9 cellular contexts compared by ENCODE assay signal in the genomic region with DNA sequence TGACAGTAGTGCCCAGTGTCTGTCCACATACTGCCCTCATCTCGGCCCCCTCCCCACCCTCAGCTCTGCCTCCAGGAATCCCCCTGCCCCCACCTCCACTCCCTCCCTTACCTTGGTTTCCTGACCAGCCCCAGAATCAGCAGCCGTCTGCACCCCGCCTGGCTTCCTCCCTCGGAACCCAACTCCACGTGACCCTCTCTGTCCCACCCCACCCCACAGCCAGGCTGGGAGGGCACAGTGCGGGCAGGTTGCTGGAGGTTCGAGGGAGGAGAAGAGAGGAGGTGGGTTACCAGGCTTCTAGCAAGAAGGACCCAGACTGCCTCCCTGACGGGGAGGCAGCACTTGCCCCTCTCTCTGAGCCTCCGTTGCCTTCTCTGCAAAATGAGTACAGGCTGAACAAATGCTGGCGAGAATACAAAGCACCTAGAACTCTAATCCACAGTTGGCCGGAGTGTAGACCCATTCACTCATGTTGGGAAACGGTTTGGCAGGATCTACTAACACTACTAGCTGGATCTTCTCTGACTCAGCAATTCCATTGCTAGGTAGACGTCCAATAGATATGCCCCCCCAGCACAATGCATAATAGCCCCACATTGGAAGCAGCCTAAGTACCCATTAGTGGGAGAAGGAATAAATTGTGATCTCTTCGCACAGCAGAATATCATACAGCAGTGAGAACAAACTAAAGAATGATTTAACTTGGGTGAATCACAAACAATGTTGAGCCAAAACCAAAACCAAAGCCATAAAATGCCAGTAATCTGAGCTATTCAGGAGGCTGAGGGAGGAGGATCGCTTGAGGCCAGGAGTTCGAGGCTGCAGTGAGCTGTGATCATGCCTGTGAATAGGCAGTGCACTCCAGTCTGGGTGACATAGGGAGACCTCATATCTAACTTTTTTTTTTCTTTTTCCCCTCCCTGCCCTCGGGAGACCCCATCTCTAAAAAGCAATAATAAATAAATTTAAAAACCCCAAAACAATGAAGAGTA. TPM values are rescaled to one million over a fixed set of nuclear protein-coding genes. Genes with fewer than 3 reads are reported as not detected.
DNase-seq lines count a peak whose midpoint lies in the region; ATAC-seq and TF ChIP-seq lines count a peak whose summit lies in the region.
"Had no signal": no experiment of that assay in that cellular context is flagged by ENCODE, and none has a peak within 500 bp of the region (broad histone marks: within the 10 kb centered on the region; RNA-seq: fewer than 3 reads in every experiment).

A gene (minus strand): TSS at position 151 of the 992 bp plus-strand sequence. CDS start 186 bp downstream, outside the sequence.

- no peaks in the 10 kb centered on the region for H3K9me3 Mint-ChIP-seq in activated CD4-positive, alpha-beta T cell treated with anti-CD3 and anti-CD28 coated beads, Interleukin-2, amount 10 ng/mL, durations not matched to agents 24 days and 14 days
- H3K9me3 Mint-ChIP-seq in endodermal cell: peaks cover 3% of the 10 kb centered on the region

- peaks cover 63% of the 10 kb centered on the region for H3K4me1 Mint-ChIP-seq in activated CD4-positive, alpha-beta T cell treated with anti-CD3 and anti-CD28 coated beads, Interleukin-2, amount 10 ng/mL, durations not matched to agents 24 days and 14 days
- H3K4me1 Mint-ChIP-seq in endodermal cell: no peaks in the 10 kb centered on the region

- DNase-seq in activated CD4-positive, alpha-beta T cell treated with anti-CD3 and anti-CD28 coated beads, Interleukin-2, amount 10 ng/mL, durations not matched to agents 24 days and 14 days: peak; percentile 90
- DNase-seq in endodermal cell (peak; percentile 59), cortex of kidney (lab: John Stamatoyannopoulos, UW) (no peak)
- peak; percentile 37 to 57 for DNase-seq in stimulated activated CD4-positive, alpha-beta T cell treated with anti-CD3 and anti-CD28 coated beads, Interleukin-15, amount 100 ng/mL, for 48 hours (ENCODE audit: low read depth in 2 of 2)

- ATAC-seq in HG03066 (IDR thresholded peaks at IDR 0.05; ENCODE audit: low read depth, unreplicated experiment) (peak; percentile 53), GM21717 (IDR thresholded peaks at IDR 0.05; ENCODE audit: unreplicated experiment) (no peak), GM19467 (IDR thresholded peaks at IDR 0.05; ENCODE audit: unreplicated experiment) (no peak)

- H3K4me1 ChIP-seq in endodermal cell (ENCODE audit: control insufficient read depth, insufficient read depth, low read length): no peaks in the 10 kb centered on the region

- H3K27me3 ChIP-seq in endodermal cell (ENCODE audit: control insufficient read depth, insufficient read depth, low read length, poor library complexity, severe bottlenecking): peaks cover 35% of the 10 kb centered on the region

- WGBS in endodermal cell (ENCODE audit: insufficient coverage in 1 of 2, insufficient read length in 1 of 2), 2 experiments: 72 to 81% methylated on average over 7 to 16 of the region's 17 CpGs

- H3K9me3 ChIP-seq in endodermal cell (ENCODE audit: control insufficient read depth, low read length): no peaks in the 10 kb centered on the region

- H3K9ac ChIP-seq in endodermal cell (ENCODE audit: extremely low read depth, low read length, poor library complexity, severe bottlenecking): no peak within 1 kb of the TSS

- H3K4me3 ChIP-seq in endodermal cell (ENCODE audit: low read length): no peak within 1 kb of the TSS
- H3K4me3 ChIP-seq: cardiac muscle cell had no signal

- peak within 1 kb of the TSS; percentile 91 for H3K4me3 Mint-ChIP-seq in activated CD4-positive, alpha-beta T cell treated with anti-CD3 and anti-CD28 coated beads, Interleukin-2, amount 10 ng/mL, durations not matched to agents 24 days and 14 days
- no peak within 1 kb of the TSS for H3K4me3 Mint-ChIP-seq in endodermal cell

- TF ChIP-seq CTCF in C4-2B (conservative IDR thresholded peaks at IDR 0.05) (no peak), endodermal cell (conservative IDR thresholded peaks at IDR 0.05) (no peak)

- H3K27ac ChIP-seq in C4-2B (0 out of 2 replicates have a peak within 1 kb of the TSS, but pooled peaks have one; percentile 6), endodermal cell (ENCODE audit: low read depth, low read length) (no peak within 1 kb of the TSS)
- H3K27ac ChIP-seq: cardiac muscle cell had no signal

- H3K27me3 Mint-ChIP-seq in activated CD4-positive, alpha-beta T cell treated with anti-CD3 and anti-CD28 coated beads, Interleukin-2, amount 10 ng/mL, durations not matched to agents 24 days and 14 days: peaks cover 9% of the 10 kb centered on the region
- peaks cover 80% of the 10 kb centered on the region for H3K27me3 Mint-ChIP-seq in endodermal cell (ENCODE audit: insufficient read depth)

- intact Hi-C loops in activated CD4-positive, alpha-beta T cell treated with anti-CD3 and anti-CD28 coated beads, Interleukin-2, amount 10 ng/mL, durations not matched to agents 24 days and 14 days (cut with micrococcal nuclease): loop anchor here (5.0 kb wide), 1 partner anchor 162 kb away; no protein-coding TSS in a partner anchor

- peak within 1 kb of the TSS; percentile 95 for H3K27ac Mint-ChIP-seq in activated CD4-positive, alpha-beta T cell treated with anti-CD3 and anti-CD28 coated beads, Interleukin-2, amount 10 ng/mL, durations not matched to agents 24 days and 14 days
- H3K27ac Mint-ChIP-seq in endodermal cell: no peak within 1 kb of the TSS

- no peaks in the 10 kb centered on the region for H3K36me3 ChIP-seq in endodermal cell (ENCODE audit: control insufficient read depth, insufficient read depth, low read length)
- H3K36me3 ChIP-seq: cardiac muscle cell had no signal

- H3K36me3 Mint-ChIP-seq in activated CD4-positive, alpha-beta T cell treated with anti-CD3 and anti-CD28 coated beads, Interleukin-2, amount 10 ng/mL, durations not matched to agents 24 days and 14 days (ENCODE audit: low read depth): peaks cover 36% of the 10 kb centered on the region
- H3K36me3 Mint-ChIP-seq in endodermal cell (ENCODE audit: low read depth): no peaks in the 10 kb centered on the region

RNA-seq across cellular contexts. Expression of the gene that starts here (rescaled TPM):
- total RNA-seq in activated CD4-positive, alpha-beta T cell treated with anti-CD3 and anti-CD28 coated beads, Interleukin-2, amount 10 ng/mL, durations not matched to agents 24 days and 14 days: 110 and 114 TPM in 2 replicates
- total RNA-seq in endodermal cell: not detected
- not detected for polyA plus RNA-seq in endodermal cell (2013, experiment 1 of 2)
- polyA plus RNA-seq in endodermal cell (2013, experiment 2 of 2): not detected
- total RNA-seq: cardiac muscle cell had no signal
- polyA plus RNA-seq: cardiac muscle cell had no signal

Comparison
In these comparisons a context has a peak if more than half of its experiments do, and no peak if none do; other contexts are left out.
1. RNA of the gene that starts here (total RNA-seq): 110 to 114 TPM in activated CD4-positive, alpha-beta T cell treated with anti-CD3 and anti-CD28 coated beads, Interleukin-2, amount 10 ng/mL, durations not matched to agents 24 days and 14 days; not detected in endodermal cell; every median in the first group is over 100 times any median in the second.
2. Peak in DNase-seq in endodermal cell; RNA of the gene not detected or under 1 TPM.